ENCODE assay signal across 26 cellular contexts in the genomic region with DNA sequence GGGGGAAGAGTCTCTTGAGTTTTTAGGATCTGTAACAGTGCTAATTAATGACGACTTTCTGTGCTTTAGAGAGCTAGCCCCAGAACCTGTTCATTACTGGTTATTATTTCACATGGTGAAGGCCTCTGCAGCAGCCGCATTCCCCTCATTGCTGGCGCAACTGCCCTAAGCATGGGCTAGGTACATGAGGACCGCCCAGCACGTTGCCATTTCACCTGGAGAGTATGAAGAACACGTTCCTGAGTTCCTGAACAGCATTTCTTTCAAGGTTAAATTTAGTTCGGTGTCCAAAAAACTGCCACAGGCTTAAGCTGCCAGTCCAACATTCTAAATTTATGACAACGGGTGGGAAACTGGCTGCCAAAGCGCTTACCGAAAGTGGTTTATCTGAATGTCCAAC.
"Had no signal": no experiment of that assay in that cellular context is flagged by ENCODE, and none has a peak within 500 bp of the region (broad histone marks: within the 10 kb centered on the region; RNA-seq: fewer than 3 reads in every experiment).

No MANE protein-coding gene starts in this region.

- H3K27ac ChIP-seq: neutrophil, pancreas, prostate gland, right lobe of liver, sigmoid colon, stomach, thoracic aorta, tibial artery, transverse colon, upper lobe of left lung, vagina had no signal

- ATAC-seq: naive thymus-derived CD8-positive, alpha-beta T cell; natural killer cell treated with Interleukin-12 subunit alpha and Interleukin-12 subunit beta and Interleukin-15 and Interleukin-18, amount 100 ng/mL, for 72 hours; pancreas; right cardiac atrium; right lobe of liver; stimulated activated effector memory CD8-positive, alpha-beta T cell treated with anti-CD3 and anti-CD28 coated beads, Interleukin-12 subunit alpha, Interleukin-12 subunit beta, amount 100 ng/mL, for 72 hours; stimulated activated naive B cell treated with anti-CD40 and anti-IgM and Interleukin-4, amounts not matched to agents 10 μg/mL and 1 μg/mL and 100 μg/mL, for 72 hours had no signal

- H3K4me1 ChIP-seq: pancreas, prostate gland, right lobe of liver, sigmoid colon, stomach, tibial artery, transverse colon, upper lobe of left lung, vagina had no signal

- DNase-seq: naive B cell; naive thymus-derived CD8-positive, alpha-beta T cell; nephron progenitor cell; nucleus accumbens; pancreas; retina; right cardiac atrium; right lobe of liver; sigmoid colon; small intestine; stimulated activated CD4-positive, alpha-beta T cell treated with anti-CD3 and anti-CD28 coated beads, Interleukin-15, amount 100 ng/mL, for 24 hours; stimulated activated CD4-positive, alpha-beta T cell treated with anti-CD3 and anti-CD28 coated beads, Interleukin-2, amount 100 ng/mL, for 24 hours; stimulated activated CD4-positive, alpha-beta T cell treated with anti-CD3 and anti-CD28 coated beads, Interleukin-2, amount 100 ng/mL, for 48 hours; stimulated activated CD4-positive, alpha-beta T cell treated with anti-CD3 and anti-CD28 coated beads, Interleukin-4, amount 100 ng/mL, for 24 hours; stimulated activated naive B cell treated with anti-CD40 and anti-IgM and Interleukin-4, amounts not matched to agents 10 μg/mL and 1 μg/mL and 100 μg/mL, for 72 hours; stimulated activated naive CD4-positive, alpha-beta T cell treated with Interleukin-2 at 50 U/mL for 16 hours; stomach; tibial artery; transverse colon; upper lobe of left lung had no signal

- H3K27me3 ChIP-seq: neutrophil, pancreas, right lobe of liver, sigmoid colon, stomach, tibial artery, transverse colon, upper lobe of left lung, vagina had no signal

- H3K36me3 ChIP-seq: neutrophil, pancreas, prostate gland, right lobe of liver, sigmoid colon, stomach, thoracic aorta, tibial artery, transverse colon, upper lobe of left lung, vagina had no signal

- H3K4me3 ChIP-seq: pancreas, prostate gland, right lobe of liver, sigmoid colon, stomach, thoracic aorta, tibial artery, transverse colon, upper lobe of left lung, vagina had no signal

- H3K9me3 ChIP-seq: neutrophil, pancreas, prostate gland, right lobe of liver, sigmoid colon, stomach, thoracic aorta, tibial artery, transverse colon, upper lobe of left lung, vagina had no signal
